Comparison of ENCODE assay signal across 23 cellular contexts in genomic region chr18:23920054-23920453, GRCh38.
A peak's percentile ranks its signal among the peaks of the same experiment; 100 is the strongest.
DNase-seq lines count a peak whose midpoint lies in the region; ATAC-seq, FAIRE-seq and TF ChIP-seq lines count a peak whose summit lies in the region.
"Had no signal": no experiment of that assay in that cellular context is flagged by ENCODE, and none has a peak within 500 bp of the region (broad histone marks: within the 10 kb centered on the region; RNA-seq: fewer than 3 reads in every experiment).

No MANE protein-coding gene starts in this region.

- no peak overlapping the region for H2BK20ac ChIP-seq in H1 (ENCODE audit: low read length)

- H3K79me2 ChIP-seq in H1 (ENCODE audit: control insufficient read depth in 1 of 2, insufficient read depth in 2 of 2, low read length in 2 of 2) = no peaks in the 10 kb centered on the region

- no peak overlapping the region for H3K9ac ChIP-seq in H1 (replicated peaks in 1 of 4; ENCODE audit: extremely low read depth in 1 of 4, low read depth in 3 of 4, low read length in 3 of 4)

- no peaks in the 10 kb centered on the region for H4K20me1 ChIP-seq in H1 (replicated peaks in 1 of 2; ENCODE audit: control insufficient read depth in 1 of 2, insufficient read depth in 2 of 2, low read length in 2 of 2)

- H3K27ac ChIP-seq in RWPE1 (peak overlapping the region; percentile 20), H1 (ENCODE audit: low read depth, low read length) (no peak overlapping the region), aorta (ENCODE audit: low read depth in 1 of 2, low read length in 2 of 2) (no peak overlapping the region)
- H3K27ac ChIP-seq: cardiac muscle cell, esophagus squamous epithelium, prostate gland, skin epidermis, vagina had no signal

- H3K27me3 ChIP-seq in H1 (replicated peaks in 1 of 4; ENCODE audit: control insufficient read depth in 3 of 4, extremely low read depth in 1 of 4, insufficient read depth in 3 of 4, low read length in 3 of 4) (no peaks in the 10 kb centered on the region), aorta (ENCODE audit: control insufficient read depth in 1 of 2, insufficient read depth in 2 of 2, low read length in 1 of 2) (no peaks in the 10 kb centered on the region)
- H3K27me3 ChIP-seq: BE2C, cardiac muscle cell, esophagus squamous epithelium, vagina had no signal

- intact Hi-C loops in aorta (cut with DNase I) = no loop called here

- TF ChIP-seq POLR2A in H1 (IDR thresholded peaks at IDR 0.05; ENCODE audit: control extremely low read depth in 1 of 2, low read depth in 2 of 2, low read length in 2 of 2) = no peak

- 84% methylated on average over 4 of the region's 4 CpGs; no CpG with 5 or more reads in 1 of the 2 experiments for WGBS in H1 (ENCODE audit: extremely low coverage in 1 of 2, insufficient coverage in 1 of 2, insufficient read length in 1 of 2, insufficient replicate concordance in 2 of 2, low coverage in 1 of 2, low lambda C conversion rate in 2 of 2, missing lambda C conversion rate in 1 of 2), 2 experiments
- WGBS in aorta, 2 donors = 68 to 74% methylated on average over 4 of the region's 4 CpGs

- H3K36me3 ChIP-seq in H1 (ENCODE audit: control insufficient read depth in 2 of 4, insufficient read depth in 4 of 4, low read length in 3 of 4) = no peaks in the 10 kb centered on the region
- H3K36me3 ChIP-seq in aorta (ENCODE audit: control insufficient read depth in 1 of 2, insufficient read depth in 2 of 2, low read length in 1 of 2) = no peaks in the 10 kb centered on the region
- H3K36me3 ChIP-seq: BE2C, cardiac muscle cell, prostate gland had no signal

- ATAC-seq in activated CD4-positive, CD25-positive, alpha-beta regulatory T cell treated with anti-CD3 and anti-CD28 coated beads, Interleukin-2, amount 50 U/mL, for 24 hours = peak; percentile 63 to 76
- no peak for ATAC-seq in WTC11
- ATAC-seq in aorta (ENCODE audit: low FRiP score) = no peak
- ATAC-seq: K562, left ventricle myocardium superior had no signal

- TF ChIP-seq CTCF in RWPE1 (conservative IDR thresholded peaks at IDR 0.05; ENCODE audit: low read depth) = no peak
- TF ChIP-seq CTCF in H1 (IDR thresholded peaks at IDR 0.05; ENCODE audit: control extremely low read depth in 1 of 3, insufficient read depth in 1 of 3, low read depth in 1 of 3, low read length in 3 of 3) = no peak
- no peak for TF ChIP-seq CTCF in WTC11 (IDR thresholded peaks at IDR 0.05)

- no peaks in the 10 kb centered on the region for H3K9me3 Mint-ChIP-seq in WTC11
- H3K9me3 Mint-ChIP-seq: activated T-cell treated with anti-CD3 and anti-CD28 coated beads, Interleukin-2, amount 50 U/mL, for 72 hours; neural crest cell had no signal

- H2BK12ac ChIP-seq in H1 (ENCODE audit: low read depth, low read length) = no peak overlapping the region; the same call in 1 of the 2 replicates

- no peak overlapping the region for H2AK5ac ChIP-seq in H1 (ENCODE audit: low read depth, low read length)

- H4K5ac ChIP-seq in H1 (ENCODE audit: insufficient read length, low read depth, low read length) = no peak overlapping the region

- H3K4me3 Mint-ChIP-seq in WTC11 = no peak overlapping the region
- H3K4me3 Mint-ChIP-seq: activated T-cell treated with anti-CD3 and anti-CD28 coated beads, Interleukin-2, amount 50 U/mL, for 72 hours; neural crest cell had no signal

- H3K56ac ChIP-seq in H1 (replicated peaks; ENCODE audit: insufficient read length, low read depth, low read length) = no peak overlapping the region

- H2BK5ac ChIP-seq in H1 (ENCODE audit: low read depth, low read length) = no peak overlapping the region

- no peak for TF ChIP-seq EP300 in H1 (IDR thresholded peaks at IDR 0.05; ENCODE audit: borderline replicate concordance in 1 of 2, low read depth in 2 of 2, low read length in 2 of 2)

- no peaks in the 10 kb centered on the region for H3K79me1 ChIP-seq in H1 (ENCODE audit: low read depth, low read length)

- H3K9me3 ChIP-seq in H1 (ENCODE audit: insufficient read depth in 2 of 2, low read depth in 1 of 2, low read length in 1 of 2) = no peaks in the 10 kb centered on the region
- H3K9me3 ChIP-seq in aorta (ENCODE audit: control insufficient read depth, low read length) = no peaks in the 10 kb centered on the region
- H3K9me3 ChIP-seq: BE2C, esophagus squamous epithelium, prostate gland, vagina had no signal

- no peak for TF ChIP-seq RAD21 in H1 (IDR thresholded peaks at IDR 0.05 in 1 of 2, conservative IDR thresholded peaks at IDR 0.05 in 1 of 2; ENCODE audit: low read depth in 2 of 2, low read length in 2 of 2)

- H3K27ac Mint-ChIP-seq in WTC11 = no peak overlapping the region
- H3K27ac Mint-ChIP-seq: activated T-cell treated with anti-CD3 and anti-CD28 coated beads, Interleukin-2, amount 50 U/mL, for 72 hours had no signal

- no peaks in the 10 kb centered on the region for H3K27me3 Mint-ChIP-seq in WTC11 (ENCODE audit: low read depth)

- H4K91ac ChIP-seq in H1 (replicated peaks; ENCODE audit: insufficient read length, low read length) = no peak overlapping the region

- DNase-seq in activated CD4-positive, CD25-positive, alpha-beta regulatory T cell (lab: John Stamatoyannopoulos, UW) = no peak
- DNase-seq in Daoy (ENCODE audit: low read depth) (peak; percentile 23), RWPE1 (ENCODE audit: low spot score) (no peak), H1 (ENCODE audit: low read depth in 1 of 2, low spot score in 2 of 2) (no peak), DMS153 (lab: John Stamatoyannopoulos, UW) (no peak), WTC11 (ENCODE audit: low spot score) (no peak), aorta (no peak)
- DNase-seq: activated CD4-positive, alpha-beta T cell treated with anti-CD3 and anti-CD28 coated beads, Interleukin-2, amount 50 U/mL, for 4 hours; activated T-cell treated with anti-CD3 and anti-CD28 coated beads, Interleukin-2, amount 50 U/mL, for 72 hours; BE2C; esophagus squamous epithelium; left ventricle myocardium superior; NCI-H1930; stimulated activated CD4-positive, alpha-beta T cell treated with anti-CD3 and anti-CD28 coated beads, Interleukin-4, amount 100 ng/mL, for 1 hour; substantia nigra had no signal

- peaks cover 6% of the 10 kb centered on the region for H3K4me1 Mint-ChIP-seq in WTC11

- no peak overlapping the region for H4K8ac ChIP-seq in H1 (ENCODE audit: extremely low read depth, insufficient read depth, low read length)

- 0 out of 2 replicates have a peak overlapping the region, but pooled peaks have one; percentile 47 for H2BK15ac ChIP-seq in H1 (ENCODE audit: low read length)

- no peak overlapping the region for H3K23ac ChIP-seq in H1 (ENCODE audit: insufficient read length)

- no peak overlapping the region for H3K4ac ChIP-seq in H1 (replicated peaks; ENCODE audit: insufficient read length, low read depth, low read length)

- no peak overlapping the region for H2AFZ ChIP-seq in H1 (ENCODE audit: low read length)

- H3K4me1 ChIP-seq in H1 (replicated peaks in 1 of 4; ENCODE audit: control insufficient read depth in 3 of 4, insufficient read depth in 4 of 4, low read length in 3 of 4) (no peaks in the 10 kb centered on the region), aorta (ENCODE audit: control insufficient read depth in 1 of 2, insufficient read depth in 2 of 2, low read length in 2 of 2) (no peaks in the 10 kb centered on the region)
- H3K4me1 ChIP-seq: BE2C, prostate gland, vagina had no signal

- H3K4me2 ChIP-seq in H1 (ENCODE audit: insufficient read depth in 1 of 2, low read depth in 2 of 2, low read length in 2 of 2) = no peak overlapping the region

- no peaks in the 10 kb centered on the region for H3K36me3 Mint-ChIP-seq in WTC11

- peak overlapping the region; percentile 20; the same call in 1 of the 2 replicates for H3K18ac ChIP-seq in H1 (ENCODE audit: extremely low read depth, low read length)

- H2BK120ac ChIP-seq in H1 (replicated peaks; ENCODE audit: low read depth, low read length) = no peak overlapping the region

- no peaks in the 10 kb centered on the region for H3K23me2 ChIP-seq in H1 (ENCODE audit: low read depth, low read length)

- FAIRE-seq in H1 (lab: Jason Lieb, UNC) = no peak
- FAIRE-seq: A204.1, K562 had no signal

- CTCF ChIA-PET in RWPE1 (lab: Yijun Ruan, JAX) (interaction anchor here (0.6 kb wide), 1 partner anchor 54 kb away, joined by 3 read pairs; no protein-coding TSS in a partner anchor), H1 (lab: Charles Lee; ENCODE audit: partially characterized antibody) (interaction anchor here (1.2 to 4.1 kb wide), 7 partner anchors 8 to 195 kb away, joined by 3 to 19 read pairs (median 9); no protein-coding TSS in a partner anchor), WTC11 (lab: Charles Lee) (interaction anchor here (1.5 kb wide), 1 partner anchor 58 kb away, joined by 5 read pairs; no protein-coding TSS in a partner anchor)

- no peak overlapping the region for H3K14ac ChIP-seq in H1 (ENCODE audit: insufficient read length)

- H3K4me3 ChIP-seq in H1 (ENCODE audit: extremely low read depth in 1 of 4, insufficient read depth in 2 of 4, low read depth in 3 of 4, low read length in 4 of 4) = no peak overlapping the region
- H3K4me3 ChIP-seq in aorta (ENCODE audit: low read length in 2 of 2) = no peak overlapping the region
- H3K4me3 ChIP-seq: cardiac muscle cell, esophagus squamous epithelium, K562, prostate gland, skin epidermis, vagina had no signal

- POLR2A ChIA-PET in RWPE1 (lab: Yijun Ruan, JAX; ENCODE audit: low non-redundant PET) (no interaction called here), H1 (lab: Charles Lee; ENCODE audit: partially characterized antibody) (no interaction called here), WTC11 (lab: Charles Lee) (no interaction called here)

TF ChIP-seq in H1, 55 proteins besides CTCF, POLR2A, EP300 and RAD21 (continues in another document):
- TF ChIP-seq CHD2 (IDR thresholded peaks at IDR 0.05; ENCODE audit: low read length) = no peak
- TF ChIP-seq TAF1 (IDR thresholded peaks at IDR 0.05; ENCODE audit: low read depth, low read length) = no peak
- TF ChIP-seq KDM1A (IDR thresholded peaks at IDR 0.05; ENCODE audit: borderline replicate concordance, low read length) = no peak
- no peak for TF ChIP-seq SUZ12 (IDR thresholded peaks at IDR 0.05; ENCODE audit: low read length)

TF ChIP-seq in WTC11, 78 proteins besides CTCF, POLR2A, EP300 and RAD21 (continues in another document):
- TF ChIP-seq CBFB (CRISPR knock-in tag; IDR thresholded peaks at IDR 0.05; ENCODE audit: low read depth) (no peak), GTF2I (CRISPR knock-in tag; conservative IDR thresholded peaks at IDR 0.05) (no peak)

Comparison
In these comparisons a context has a peak if more than half of its experiments do, and no peak if none do; other contexts are left out.
1. ATAC-seq: peak in activated CD4-positive, CD25-positive, alpha-beta regulatory T cell treated with anti-CD3 and anti-CD28 coated beads, Interleukin-2, amount 50 U/mL, for 24 hours (2 of 2); none in WTC11 (single experiment) and aorta (single experiment).